ENCODE assay signal across 11 cellular contexts in genomic region chr17:64457156-64457555, GRCh38. TPM values are rescaled to one million over a fixed set of nuclear protein-coding genes. Genes with fewer than 3 reads are reported as not detected.
DNase-seq lines count a peak whose midpoint lies in the region; ATAC-seq and TF ChIP-seq lines count a peak whose summit lies in the region.
"Had no signal": no experiment of that assay in that cellular context is flagged by ENCODE, and none has a peak within 500 bp of the region (broad histone marks: within the 10 kb centered on the region; RNA-seq: fewer than 3 reads in every experiment).

No MANE protein-coding gene starts in this region.

- H3K4me3 Mint-ChIP-seq in effector memory CD8-positive, alpha-beta T cell = no peak overlapping the region
- H3K4me3 Mint-ChIP-seq: activated CD4-positive, alpha-beta memory T cell treated with anti-CD3 and anti-CD28 coated beads for 36 hours had no signal

- no peak for TF ChIP-seq CTCF in OCI-LY1 (IDR thresholded peaks at IDR 0.05; ENCODE audit: low read length)
- no peak for TF ChIP-seq CTCF in osteoblast (IDR thresholded peaks at IDR 0.05; ENCODE audit: extremely low read depth, low read depth, low read length)

- no peak for ATAC-seq in effector memory CD8-positive, alpha-beta T cell (replicated peaks)
- ATAC-seq in GM19395 (IDR thresholded peaks at IDR 0.05; ENCODE audit: unreplicated experiment) = no peak
- ATAC-seq in right cardiac atrium = no peak

- intact Hi-C loops in right cardiac atrium (cut with DNase I) = no loop called here

- no peaks in the 10 kb centered on the region for H3F3A ChIP-seq in OCI-LY1 (ENCODE audit: insufficient read depth, low read length)

- H3K4me1 ChIP-seq in OCI-LY1 (ENCODE audit: insufficient read depth, low read length, severe bottlenecking) (peaks cover 50% of the 10 kb centered on the region), osteoblast (ENCODE audit: insufficient read depth, low read length) (peaks cover 19% of the 10 kb centered on the region), right cardiac atrium (ENCODE audit: control insufficient read depth, insufficient read depth, low read length) (no peaks in the 10 kb centered on the region)

- H3K4me3 ChIP-seq in OCI-LY1 (ENCODE audit: low read depth, low read length, poor library complexity, severe bottlenecking) (no peak overlapping the region), osteoblast (ENCODE audit: insufficient read depth, low read length) (peak overlapping the region; percentile 25), right cardiac atrium (ENCODE audit: low read length) (no peak overlapping the region)

- peaks cover 2 to 7% of the 10 kb centered on the region in 2 donors for H3K4me1 Mint-ChIP-seq in effector memory CD8-positive, alpha-beta T cell (ENCODE audit: low read depth in 2 of 2)

- H3K4me2 ChIP-seq in OCI-LY1 (ENCODE audit: low read length) = no peak overlapping the region
- H3K4me2 ChIP-seq in osteoblast (ENCODE audit: insufficient read depth, low read length) = peak overlapping the region; percentile 65

- H3K36me3 ChIP-seq in OCI-LY1 (ENCODE audit: insufficient read depth, low read length) = peaks cover 68% of the 10 kb centered on the region
- no peaks in the 10 kb centered on the region for H3K36me3 ChIP-seq in osteoblast (ENCODE audit: insufficient read depth, low read length)

- peak overlapping the region; percentile 89 for H3K27ac ChIP-seq in OCI-LY1 (ENCODE audit: low read depth, low read length, poor library complexity, severe bottlenecking)
- H3K27ac ChIP-seq in osteoblast (ENCODE audit: low read depth, low read length) = peak overlapping the region; percentile 25
- no peak overlapping the region for H3K27ac ChIP-seq in right cardiac atrium (ENCODE audit: low read length)

- H3K9me3 Mint-ChIP-seq in effector memory CD8-positive, alpha-beta T cell = no peaks in the 10 kb centered on the region
- H3K9me3 Mint-ChIP-seq: activated CD4-positive, alpha-beta memory T cell treated with anti-CD3 and anti-CD28 coated beads for 36 hours had no signal

- no peaks in the 10 kb centered on the region for H3K9me2 ChIP-seq in OCI-LY1 (ENCODE audit: low read depth, low read length)

- 61% methylated on average over 7 of the region's 7 CpGs for WGBS in right cardiac atrium

- DNase-seq in EH (ENCODE audit: low read depth) (peak; percentile 53), osteoblast (ENCODE audit: insufficient read length, low spot score, missing footprints) (peak; percentile 85), NCI-H1694 treated with DMSO at 0.1 percent for 48 hours (lab: John Stamatoyannopoulos, UW) (no peak), GM19238 (ENCODE audit: insufficient read length, low spot score) (no peak), right cardiac atrium (no peak)
- no peak for DNase-seq in effector memory CD8-positive, alpha-beta T cell
- DNase-seq: activated CD4-positive, alpha-beta memory T cell treated with anti-CD3 and anti-CD28 coated beads for 36 hours; NCI-H2171 treated with DMSO at 0.1 percent for 48 hours; retina had no signal

- H4K20me1 ChIP-seq in OCI-LY1 (ENCODE audit: insufficient read depth, low read length) (no peaks in the 10 kb centered on the region), osteoblast (ENCODE audit: insufficient read depth, low read length) (no peaks in the 10 kb centered on the region)

- peak overlapping the region; percentile 41 to 53 for H3K27ac Mint-ChIP-seq in effector memory CD8-positive, alpha-beta T cell
- H3K27ac Mint-ChIP-seq: activated CD4-positive, alpha-beta memory T cell treated with anti-CD3 and anti-CD28 coated beads for 36 hours had no signal

- no peaks in the 10 kb centered on the region for H3K79me2 ChIP-seq in OCI-LY1 (ENCODE audit: insufficient read depth, low read length)
- no peaks in the 10 kb centered on the region for H3K79me2 ChIP-seq in osteoblast (ENCODE audit: insufficient read depth, low read length)

- H3K9me3 ChIP-seq in OCI-LY1 (ENCODE audit: low read length) (no peaks in the 10 kb centered on the region), osteoblast (ENCODE audit: low read depth, low read length) (no peaks in the 10 kb centered on the region), right cardiac atrium (ENCODE audit: control insufficient read depth, low read length) (no peaks in the 10 kb centered on the region)

- no peak overlapping the region for H3K9ac ChIP-seq in OCI-LY1 (ENCODE audit: low read length)

- peaks cover 0 to 9% of the 10 kb centered on the region in 2 donors for H3K27me3 Mint-ChIP-seq in effector memory CD8-positive, alpha-beta T cell
- H3K27me3 Mint-ChIP-seq: activated CD4-positive, alpha-beta memory T cell treated with anti-CD3 and anti-CD28 coated beads for 36 hours had no signal

- H3K36me3 Mint-ChIP-seq in effector memory CD8-positive, alpha-beta T cell (ENCODE audit: insufficient read depth) = no peaks in the 10 kb centered on the region
- H3K36me3 Mint-ChIP-seq: activated CD4-positive, alpha-beta memory T cell treated with anti-CD3 and anti-CD28 coated beads for 36 hours had no signal

- no peaks in the 10 kb centered on the region for H3K27me3 ChIP-seq in OCI-LY1 (ENCODE audit: insufficient read depth, low read length)
- H3K27me3 ChIP-seq in osteoblast (ENCODE audit: insufficient read depth, low read length) = no peaks in the 10 kb centered on the region
- no peaks in the 10 kb centered on the region for H3K27me3 ChIP-seq in right cardiac atrium (ENCODE audit: control insufficient read depth, insufficient read depth)

- H2AFZ ChIP-seq in OCI-LY1 (ENCODE audit: low read length) (no peak overlapping the region), osteoblast (ENCODE audit: low read length) (peak overlapping the region; percentile 48)

RNA-seq across cellular contexts. Expression of gene MILR1, which starts 8.2 kb away (rescaled TPM):
- 12.3 and 27.7 TPM in 2 replicates for total RNA-seq in osteoblast
- total RNA-seq in right cardiac atrium = 1 to 10 TPM; 1.9 to 6.6 (median 5.3) TPM
- polyA plus RNA-seq in right cardiac atrium = 2.5 TPM
- total RNA-seq: activated CD4-positive, alpha-beta memory T cell treated with anti-CD3 and anti-CD28 coated beads for 36 hours had no signal

RNA-seq across cellular contexts. Expression of gene POLG2, which starts 39.7 kb away (rescaled TPM):
- total RNA-seq in osteoblast (7.2 and 7.7 TPM in 2 replicates), right cardiac atrium (1 to 10 TPM; 7.2 to 9.0 (median 8.2) TPM)
- 5.4 TPM for polyA plus RNA-seq in right cardiac atrium

RNA-seq across cellular contexts. Expression of gene DDX5, which starts 48.9 kb away (rescaled TPM):
- total RNA-seq in osteoblast (291 and 309 TPM in 2 replicates), right cardiac atrium (100 to 1,000 TPM; 366 to 573 (median 420) TPM)
- 312 TPM for polyA plus RNA-seq in right cardiac atrium

RNA-seq across cellular contexts. Expression of gene CEP95, which starts 49.6 kb away (rescaled TPM):
- total RNA-seq in osteoblast (47.4 and 48.9 TPM in 2 replicates), right cardiac atrium (10 to 100 TPM; 16.3 to 23.3 (median 19.4) TPM)
- polyA plus RNA-seq in right cardiac atrium = 15.6 TPM

Comparison
In these comparisons a context has a peak if more than half of its experiments do, and no peak if none do; other contexts are left out.
1. DNase-seq: peak in EH (single experiment) and osteoblast (single experiment); none in effector memory CD8-positive, alpha-beta T cell (0 of 3), NCI-H1694 treated with DMSO at 0.1 percent for 48 hours (single experiment), GM19238 (single experiment) and right cardiac atrium (0 of 3).